Comparison of ENCODE assay signal across 14 cellular contexts in the genomic region with DNA sequence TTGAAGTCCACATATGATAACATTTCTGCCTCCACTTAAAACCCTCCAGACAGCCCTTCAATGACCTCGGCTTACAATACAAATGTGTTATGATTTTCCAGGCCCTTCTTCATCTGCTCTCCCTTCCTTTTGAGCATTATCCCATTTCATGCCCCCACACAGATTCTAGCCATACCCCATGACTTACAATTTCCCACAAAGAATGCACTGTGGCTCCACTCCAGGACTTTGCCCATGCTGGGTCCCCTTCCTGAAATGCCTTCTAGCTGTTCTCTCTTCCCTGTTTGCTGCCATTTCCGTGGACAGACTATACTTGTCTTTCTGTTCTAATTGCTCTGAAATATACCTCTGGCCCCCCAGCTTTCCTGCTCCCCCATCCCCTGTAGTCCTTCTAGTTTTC.
A peak's percentile ranks its signal among the peaks of the same experiment; 100 is the strongest.
DNase-seq lines count a peak whose midpoint lies in the region; TF ChIP-seq lines count a peak whose summit lies in the region.
"Had no signal": no experiment of that assay in that cellular context is flagged by ENCODE, and none has a peak within 500 bp of the region (broad histone marks: within the 10 kb centered on the region; RNA-seq: fewer than 3 reads in every experiment).

No MANE protein-coding gene starts in this region.

- DNase-seq in EH (ENCODE audit: low read depth) (peak; percentile 62), NCI-H69 (lab: John Stamatoyannopoulos, UW) (peak; percentile 64), iris pigment epithelial cell (ENCODE audit: low read depth) (peak; percentile 2), Ammon's horn (ENCODE audit: low spot score) (no peak), mesenchymal stem cell (no peak), NCI-H774 (lab: John Stamatoyannopoulos, UW) (no peak)
- DNase-seq: 8988T; AML-193; CD4-positive, CD25-positive, alpha-beta regulatory T cell; DMS53; GOT3; H9 had no signal

- no peak overlapping the region for H2BK5ac ChIP-seq in mesenchymal stem cell (ENCODE audit: low read depth, low read length, poor library complexity, severe bottlenecking)

- no peaks in the 10 kb centered on the region for H3K79me2 ChIP-seq in parathyroid adenoma

- H4K91ac ChIP-seq in mesenchymal stem cell (ENCODE audit: low read length) = no peak overlapping the region

- H3K14ac ChIP-seq in mesenchymal stem cell (ENCODE audit: low read length in 2 of 2) = no peak overlapping the region

- no peak overlapping the region for H2AK5ac ChIP-seq in mesenchymal stem cell (ENCODE audit: low read length, severe bottlenecking)

- H2AFZ ChIP-seq in parathyroid adenoma = peak overlapping the region; percentile 52
- H2AFZ ChIP-seq in mesenchymal stem cell (ENCODE audit: low read depth, low read length) = no peak overlapping the region

- WGBS in mesenchymal stem cell = 86% methylated on average over 2 of the region's 2 CpGs

- no peak overlapping the region for H4K8ac ChIP-seq in mesenchymal stem cell (ENCODE audit: low read length)

- no peak overlapping the region for H3K4ac ChIP-seq in mesenchymal stem cell (ENCODE audit: low read depth in 1 of 2, low read length in 2 of 2)

- H2BK120ac ChIP-seq in mesenchymal stem cell (ENCODE audit: low read depth, low read length) = no peak overlapping the region

- H3K27ac ChIP-seq in parathyroid adenoma = no peak overlapping the region
- no peak overlapping the region for H3K27ac ChIP-seq in mesenchymal stem cell (ENCODE audit: low read length, poor library complexity, severe bottlenecking)
- H3K27ac ChIP-seq: BLaER1 treated with 17β-estradiol and CSF1 and Interleukin-3, amounts not matched to agents 10 nM and 100 nM had no signal

- H3K36me3 ChIP-seq in parathyroid adenoma (ENCODE audit: control insufficient read depth, insufficient read depth, low read length) = no peaks in the 10 kb centered on the region
- H3K36me3 ChIP-seq in mesenchymal stem cell (ENCODE audit: control insufficient read depth in 1 of 2, insufficient read depth in 2 of 2, low read depth in 1 of 2, low read length in 2 of 2) = no peaks in the 10 kb centered on the region
- H3K36me3 ChIP-seq: BLaER1 treated with 17β-estradiol and CSF1 and Interleukin-3, amounts not matched to agents 10 nM and 100 nM had no signal

- H3K18ac ChIP-seq in mesenchymal stem cell (ENCODE audit: low read depth in 1 of 2, low read length in 2 of 2) = no peak overlapping the region

- H3K9ac ChIP-seq in parathyroid adenoma (no peak overlapping the region), mesenchymal stem cell (ENCODE audit: low read length) (no peak overlapping the region)
- H3K9ac ChIP-seq: BLaER1 treated with 17β-estradiol and CSF1 and Interleukin-3, amounts not matched to agents 10 nM and 100 nM had no signal

- no peak overlapping the region for H2BK15ac ChIP-seq in mesenchymal stem cell (ENCODE audit: low read depth, poor library complexity, severe bottlenecking)

- no peak for TF ChIP-seq CTCF in parathyroid adenoma (IDR thresholded peaks at IDR 0.05)

- H3K4me2 ChIP-seq in parathyroid adenoma (ENCODE audit: low read length) = no peak overlapping the region
- no peak overlapping the region for H3K4me2 ChIP-seq in mesenchymal stem cell (ENCODE audit: low read length, poor library complexity, severe bottlenecking)
- H3K4me2 ChIP-seq: BLaER1 treated with 17β-estradiol and CSF1 and Interleukin-3, amounts not matched to agents 10 nM and 100 nM had no signal

- H3K4me3 ChIP-seq in parathyroid adenoma (ENCODE audit: low read depth, low read length) (no peak overlapping the region), mesenchymal stem cell (ENCODE audit: insufficient read depth in 1 of 2, low read depth in 1 of 2, low read length in 2 of 2) (no peak overlapping the region)
- H3K4me3 ChIP-seq: BLaER1 treated with 17β-estradiol and CSF1 and Interleukin-3, amounts not matched to agents 10 nM and 100 nM had no signal

- H3K23ac ChIP-seq in mesenchymal stem cell (ENCODE audit: low read length in 2 of 2) = no peak overlapping the region

- no peaks in the 10 kb centered on the region for H3K27me3 ChIP-seq in parathyroid adenoma (ENCODE audit: control insufficient read depth, insufficient read depth, low read length)
- H3K27me3 ChIP-seq in mesenchymal stem cell (ENCODE audit: control insufficient read depth in 1 of 2, insufficient read depth in 1 of 2, low read length in 2 of 2) = no peaks in the 10 kb centered on the region
- H3K27me3 ChIP-seq: BLaER1 treated with 17β-estradiol and CSF1 and Interleukin-3, amounts not matched to agents 10 nM and 100 nM had no signal

- H3K79me1 ChIP-seq in mesenchymal stem cell (replicated peaks; ENCODE audit: low read length, poor library complexity, severe bottlenecking) = no peaks in the 10 kb centered on the region

- H3K4me1 ChIP-seq in parathyroid adenoma (no peaks in the 10 kb centered on the region), mesenchymal stem cell (ENCODE audit: control insufficient read depth, insufficient read depth, low read depth, low read length) (no peaks in the 10 kb centered on the region)
- H3K4me1 ChIP-seq: BLaER1 treated with 17β-estradiol and CSF1 and Interleukin-3, amounts not matched to agents 10 nM and 100 nM had no signal

- H3K9me3 ChIP-seq in parathyroid adenoma (ENCODE audit: control insufficient read depth, low read length) (no peaks in the 10 kb centered on the region), mesenchymal stem cell (ENCODE audit: control insufficient read depth, low read length) (no peaks in the 10 kb centered on the region)
- H3K9me3 ChIP-seq: BLaER1 treated with 17β-estradiol and CSF1 and Interleukin-3, amounts not matched to agents 10 nM and 100 nM had no signal

- no peak overlapping the region for H2BK12ac ChIP-seq in mesenchymal stem cell (ENCODE audit: low read length in 2 of 2)

Comparison
In these comparisons a context has a peak if more than half of its experiments do, and no peak if none do; other contexts are left out.
1. DNase-seq: peak in EH (single experiment), NCI-H69 (single experiment) and iris pigment epithelial cell (single experiment); none in Ammon's horn (single experiment), mesenchymal stem cell (single experiment) and NCI-H774 (single experiment).